In genomic region chr3:23867400-23867799, GRCh38 we compare ENCODE assay signal across 18 cellular contexts. TPM values are rescaled to one million over a fixed set of nuclear protein-coding genes. Genes with fewer than 3 reads are reported as not detected.
DNase-seq lines count a peak whose midpoint lies in the region; ATAC-seq and TF ChIP-seq lines count a peak whose summit lies in the region.
"Had no signal": no experiment of that assay in that cellular context is flagged by ENCODE, and none has a peak within 500 bp of the region (broad histone marks: within the 10 kb centered on the region; RNA-seq: fewer than 3 reads in every experiment).

No MANE protein-coding gene starts in this region.

- H3K36me3 ChIP-seq in DND-41 (ENCODE audit: insufficient read depth, low read length) = no peaks in the 10 kb centered on the region
- no peaks in the 10 kb centered on the region for H3K36me3 ChIP-seq in GM23338 (ENCODE audit: insufficient read depth)
- H3K36me3 ChIP-seq in vagina = no peaks in the 10 kb centered on the region

- H3K79me2 ChIP-seq in DND-41 (ENCODE audit: insufficient read depth, low read length) (peaks cover 41% of the 10 kb centered on the region), GM23338 (replicated peaks; ENCODE audit: insufficient read depth) (peaks cover 83% of the 10 kb centered on the region)

- CTCF ChIA-PET in activated CD4-positive, alpha-beta memory T cell treated with anti-CD3 and anti-CD28 coated beads, Interleukin-2, amount 10 ng/mL, durations not matched to agents 7 days and 5 days (lab: Charles Lee) = no interaction called here

- H3K4me3 Mint-ChIP-seq in GM23338 = no peak overlapping the region
- H3K4me3 Mint-ChIP-seq in activated CD4-positive, alpha-beta memory T cell treated with anti-CD3 and anti-CD28 coated beads, Interleukin-2, amount 10 ng/mL, durations not matched to agents 7 days and 5 days = no peak overlapping the region
- H3K4me3 Mint-ChIP-seq: activated CD8-positive, alpha-beta T cell treated with anti-CD3 and anti-CD28 coated beads for 36 hours; IgD-negative memory B cell had no signal

- no peak for ATAC-seq in DND-41 (ENCODE audit: insufficient read depth, low read depth)
- ATAC-seq in GM23338 = no peak
- no peak for ATAC-seq in activated naive CD4-positive, alpha-beta T cell treated with anti-CD3 and anti-CD28 coated beads, Interleukin-2, amount 50 U/mL, for 72 hours
- ATAC-seq: activated CD8-positive, alpha-beta T cell treated with anti-CD3 and anti-CD28 coated beads for 36 hours had no signal

- H3K4me2 ChIP-seq in DND-41 (ENCODE audit: insufficient read depth, low read length) (no peak overlapping the region), GM23338 (no peak overlapping the region)
- H3K4me2 ChIP-seq: PC-9, smooth muscle cell had no signal

- no peaks in the 10 kb centered on the region for H3K9me3 Mint-ChIP-seq in GM23338
- H3K9me3 Mint-ChIP-seq in activated naive CD4-positive, alpha-beta T cell treated with anti-CD3 and anti-CD28 coated beads, Interleukin-2, amount 50 U/mL, for 72 hours = no peaks in the 10 kb centered on the region
- no peaks in the 10 kb centered on the region for H3K9me3 Mint-ChIP-seq in activated CD4-positive, alpha-beta memory T cell treated with anti-CD3 and anti-CD28 coated beads, Interleukin-2, amount 10 ng/mL, durations not matched to agents 7 days and 5 days
- H3K9me3 Mint-ChIP-seq: activated CD8-positive, alpha-beta T cell treated with anti-CD3 and anti-CD28 coated beads for 36 hours; IgD-negative memory B cell had no signal

- H3K27me3 ChIP-seq in DND-41 (ENCODE audit: insufficient read depth, low read length, poor library complexity) (no peaks in the 10 kb centered on the region), GM23338 (ENCODE audit: insufficient read depth) (no peaks in the 10 kb centered on the region), layer of hippocampus (ENCODE audit: control insufficient read depth, insufficient read depth, low read length) (no peaks in the 10 kb centered on the region), vagina (no peaks in the 10 kb centered on the region)

- TF ChIP-seq POLR2A in vagina (IDR thresholded peaks at IDR 0.05) = no peak

- POLR2A ChIA-PET in activated CD4-positive, alpha-beta memory T cell treated with anti-CD3 and anti-CD28 coated beads, Interleukin-2, amount 10 ng/mL, durations not matched to agents 7 days and 5 days (lab: Charles Lee) = no interaction called here

- H3F3A ChIP-seq in GM23338 (replicated peaks; ENCODE audit: low read depth) = peaks cover 8% of the 10 kb centered on the region; the same call in 1 of the 2 replicates

- H3K4me3 ChIP-seq in DND-41 (ENCODE audit: low read depth in 1 of 2, low read length in 2 of 2) (no peak overlapping the region), GM23338 (no peak overlapping the region), vagina (no peak overlapping the region)
- H3K4me3 ChIP-seq: PC-9, SK-N-MC, smooth muscle cell had no signal

- DNase-seq in DND-41 (no peak), GM23338 (ENCODE audit: low spot score) (no peak), SK-MEL-5 (ENCODE audit: low read depth, low spot score) (peak; percentile 32), vagina (ENCODE audit: extremely low spot score in 2 of 2) (no peak), NCI-H1417 treated with DMSO at 0.1 percent for 48 hours (lab: John Stamatoyannopoulos, UW) (no peak)
- no peak for DNase-seq in activated naive CD4-positive, alpha-beta T cell treated with anti-CD3 and anti-CD28 coated beads, Interleukin-2, amount 50 U/mL, for 72 hours (ENCODE audit: low spot score in 2 of 2)
- DNase-seq in activated CD4-positive, alpha-beta memory T cell treated with anti-CD3 and anti-CD28 coated beads, Interleukin-2, amount 10 ng/mL, durations not matched to agents 7 days and 5 days = no peak
- DNase-seq: activated CD8-positive, alpha-beta T cell treated with anti-CD3 and anti-CD28 coated beads for 36 hours; activated T-cell treated with anti-CD3 and anti-CD28 coated beads, Interleukin-2, amount 50 U/mL, for 48 hours; caudate nucleus; effector CD8-positive, alpha-beta T cell; NCI-H1092 treated with DMSO at 0.1 percent for 48 hours; PC-9 had no signal

- H3K27me3 Mint-ChIP-seq in GM23338 (ENCODE audit: insufficient read depth, low read depth, poor library complexity) = no peaks in the 10 kb centered on the region
- H3K27me3 Mint-ChIP-seq in activated CD4-positive, alpha-beta memory T cell treated with anti-CD3 and anti-CD28 coated beads, Interleukin-2, amount 10 ng/mL, durations not matched to agents 7 days and 5 days = no peaks in the 10 kb centered on the region
- H3K27me3 Mint-ChIP-seq: activated CD8-positive, alpha-beta T cell treated with anti-CD3 and anti-CD28 coated beads for 36 hours; IgD-negative memory B cell had no signal

- no peak overlapping the region for H3K27ac Mint-ChIP-seq in GM23338
- peak overlapping the region in 1 of 2 donors; percentile 55 for H3K27ac Mint-ChIP-seq in activated naive CD4-positive, alpha-beta T cell treated with anti-CD3 and anti-CD28 coated beads, Interleukin-2, amount 50 U/mL, for 72 hours
- no peak overlapping the region for H3K27ac Mint-ChIP-seq in activated CD4-positive, alpha-beta memory T cell treated with anti-CD3 and anti-CD28 coated beads, Interleukin-2, amount 10 ng/mL, durations not matched to agents 7 days and 5 days
- H3K27ac Mint-ChIP-seq: activated CD8-positive, alpha-beta T cell treated with anti-CD3 and anti-CD28 coated beads for 36 hours; IgD-negative memory B cell had no signal

- intact Hi-C loops in vagina (cut with DNase I) = no loop called here

- H4K20me1 ChIP-seq in DND-41 (ENCODE audit: insufficient read depth, low read length) = peaks cover 26% of the 10 kb centered on the region
- H4K20me1 ChIP-seq in GM23338 (replicated peaks; ENCODE audit: insufficient read depth) = peaks cover 22% of the 10 kb centered on the region; the same call in 1 of the 2 replicates

- peak; percentile 30 for TF ChIP-seq CTCF in DND-41 (IDR thresholded peaks at IDR 0.05; ENCODE audit: borderline replicate concordance, extremely low read depth, low read length, poor library complexity, severe bottlenecking)
- TF ChIP-seq CTCF in GM23338 (conservative IDR thresholded peaks at IDR 0.05; ENCODE audit: low read depth in 2 of 2) = peak; percentile 28 to 51; a peak in 3 of 4 replicates
- TF ChIP-seq CTCF in vagina (IDR thresholded peaks at IDR 0.05) = no peak

- H3K4me1 ChIP-seq in DND-41 (ENCODE audit: insufficient read depth, low read length) = no peaks in the 10 kb centered on the region
- peaks cover 22% of the 10 kb centered on the region for H3K4me1 ChIP-seq in GM23338 (ENCODE audit: insufficient read depth)
- peaks cover 41% of the 10 kb centered on the region for H3K4me1 ChIP-seq in vagina

- no peak overlapping the region for H2AFZ ChIP-seq in DND-41 (ENCODE audit: low read depth, low read length)
- H2AFZ ChIP-seq in GM23338 = no peak overlapping the region
- H2AFZ ChIP-seq: parathyroid adenoma, PC-9 had no signal

- H3K27ac ChIP-seq in DND-41 (ENCODE audit: low read length) (no peak overlapping the region), GM23338 (ENCODE audit: low read depth) (no peak overlapping the region), layer of hippocampus (ENCODE audit: low read depth, low read length) (peak overlapping the region; percentile 18), vagina (no peak overlapping the region)
- H3K27ac ChIP-seq: parathyroid adenoma, PC-9, SK-N-MC had no signal

- no peak overlapping the region for H3K9ac ChIP-seq in DND-41 (ENCODE audit: low read depth, low read length)
- H3K9ac ChIP-seq: parathyroid adenoma had no signal

- peaks cover 42% of the 10 kb centered on the region for H3K4me1 Mint-ChIP-seq in GM23338
- no peaks in the 10 kb centered on the region for H3K4me1 Mint-ChIP-seq in activated CD4-positive, alpha-beta memory T cell treated with anti-CD3 and anti-CD28 coated beads, Interleukin-2, amount 10 ng/mL, durations not matched to agents 7 days and 5 days

- in situ Hi-C loops in SK-MEL-5 (cut with HindIII; ENCODE audit: low pct_unique_long_range_greater_than_20kb, low sequenced_read_pairs) = no loop called here

- H3K9me3 ChIP-seq in DND-41 (ENCODE audit: insufficient read depth, low read length, severe bottlenecking) = no peaks in the 10 kb centered on the region
- no peaks in the 10 kb centered on the region for H3K9me3 ChIP-seq in vagina

- H3K36me3 Mint-ChIP-seq in GM23338 (ENCODE audit: low read depth) = peaks cover 18% of the 10 kb centered on the region; the same call in 2 of the 3 replicates
- no peaks in the 10 kb centered on the region for H3K36me3 Mint-ChIP-seq in activated naive CD4-positive, alpha-beta T cell treated with anti-CD3 and anti-CD28 coated beads, Interleukin-2, amount 50 U/mL, for 72 hours
- H3K36me3 Mint-ChIP-seq in activated CD4-positive, alpha-beta memory T cell treated with anti-CD3 and anti-CD28 coated beads, Interleukin-2, amount 10 ng/mL, durations not matched to agents 7 days and 5 days (ENCODE audit: low read depth) = peaks cover 4% of the 10 kb centered on the region

- no peaks in the 10 kb centered on the region for H3K9me2 ChIP-seq in GM23338 (ENCODE audit: insufficient read depth)

TF ChIP-seq in GM23338, 12 proteins besides CTCF, POLR2A, EP300 and RAD21 (continues in another document):
- TF ChIP-seq ZNF114 (CRISPR knock-in tag; IDR thresholded peaks at IDR 0.05) (no peak), ZNF331 (CRISPR knock-in tag; IDR thresholded peaks at IDR 0.05; ENCODE audit: low read depth) (no peak)

RNA-seq across cellular contexts. Expression of gene NKIRAS1, which starts 49.4 kb away (rescaled TPM):
- 7.6 and 9.7 TPM in 2 replicates for total RNA-seq in GM23338 (2014; rRNA removed; shearing (Covaris generic))
- polyA plus RNA-seq in GM23338 (2016; fragmentation: Nextera tagmentation; extraction: Ambion mirVana) = 5.9 and 9.2 TPM in 2 replicates
- 15.1 and 16.2 TPM in 2 replicates for total RNA-seq in SK-MEL-5 (2014; rRNA removed; shearing (Covaris generic))
- polyA plus RNA-seq in SK-MEL-5 (2015; cell fraction: cytosol; rRNA removed) = 9.3 and 13.0 TPM in 2 replicates
- polyA plus RNA-seq in SK-MEL-5 (2015; cell fraction: nucleus; rRNA removed) = 3.9 and 10.6 TPM in 2 replicates
- total RNA-seq in activated naive CD4-positive, alpha-beta T cell treated with anti-CD3 and anti-CD28 coated beads, Interleukin-2, amount 50 U/mL, for 72 hours = 1 to 10 TPM; 2.4 to 7.4 TPM
- 9.1 TPM for total RNA-seq in vagina
- total RNA-seq in activated CD4-positive, alpha-beta memory T cell treated with anti-CD3 and anti-CD28 coated beads, Interleukin-2, amount 10 ng/mL, durations not matched to agents 7 days and 5 days = 1 to 10 TPM; 3.0 to 3.1 TPM

RNA-seq across cellular contexts. Expression of gene RPL15, which starts 49.5 kb away (rescaled TPM):
- total RNA-seq in GM23338 (2014; rRNA removed; shearing (Covaris generic)) = 2,713 and 2,868 TPM in 2 replicates
- 3,117 and 3,223 TPM in 2 replicates for polyA plus RNA-seq in GM23338 (2016; fragmentation: Nextera tagmentation; extraction: Ambion mirVana)
- 2,511 and 2,872 TPM in 2 replicates for total RNA-seq in SK-MEL-5 (2014; rRNA removed; shearing (Covaris generic))
- polyA plus RNA-seq in SK-MEL-5 (2015; cell fraction: cytosol; rRNA removed) = 3,681 and 4,264 TPM in 2 replicates
- 675 and 792 TPM in 2 replicates for polyA plus RNA-seq in SK-MEL-5 (2015; cell fraction: nucleus; rRNA removed)
- 1,000 to 10,000 TPM; 2,185 to 2,637 TPM for total RNA-seq in activated naive CD4-positive, alpha-beta T cell treated with anti-CD3 and anti-CD28 coated beads, Interleukin-2, amount 50 U/mL, for 72 hours
- total RNA-seq in vagina = 2,641 TPM
- 1,000 to 10,000 TPM; 1,398 to 1,426 TPM for total RNA-seq in activated CD4-positive, alpha-beta memory T cell treated with anti-CD3 and anti-CD28 coated beads, Interleukin-2, amount 10 ng/mL, durations not matched to agents 7 days and 5 days

Comparison
In these comparisons a context has a peak if more than half of its experiments do, and no peak if none do; other contexts are left out.
1. CTCF ChIP-seq: peak in DND-41 (single experiment) and GM23338 (2 of 2); none in vagina (0 of 3).